ENCODE assay signal across 7 cellular contexts in genomic region chr2:26982102-26982742, GRCh38. TPM values are rescaled to one million over a fixed set of nuclear protein-coding genes. Genes with fewer than 3 reads are reported as not detected.
A peak's percentile ranks its signal among the peaks of the same experiment; 100 is the strongest.
DNase-seq lines count a peak whose midpoint lies in the region; ATAC-seq and TF ChIP-seq lines count a peak whose summit lies in the region.

No MANE protein-coding gene starts in this region.

- POLR2A ChIA-PET in RWPE1 (lab: Yijun Ruan, JAX; ENCODE audit: low non-redundant PET), result no interaction called here

- peaks cover 10% of the 10 kb centered on the region for H3K27me3 Mint-ChIP-seq in nephron progenitor cell (ENCODE audit: low read depth, poor library complexity)

- DNase-seq in GDM1 (lab: John Stamatoyannopoulos, UW) (peak; percentile 32), KBM-7 (peak; percentile 55), RWPE1 (ENCODE audit: low spot score) (peak; percentile 61), nephron progenitor cell (no peak), coronary artery (ENCODE audit: low spot score) (no peak)

- H3K36me3 Mint-ChIP-seq in nephron progenitor cell (ENCODE audit: low read depth), result no peaks in the 10 kb centered on the region

- no peaks in the 10 kb centered on the region for H3K4me1 Mint-ChIP-seq in nephron progenitor cell

- no peak overlapping the region for H3K27ac Mint-ChIP-seq in nephron progenitor cell

- CTCF ChIA-PET in RWPE1 (lab: Yijun Ruan, JAX), result interaction anchor here (0.6 to 1.3 kb wide), 4 partner anchors 11 to 35 kb away, joined by 3 to 4 read pairs (median 3); no protein-coding TSS in a partner anchor

- in situ Hi-C loops in KBM-7 (cut with MboI; ENCODE audit: low pct_unique_long_range_greater_than_20kb, low sequenced_read_pairs), result no loop called here

- TF ChIP-seq CTCF in RWPE1 (conservative IDR thresholded peaks at IDR 0.05; ENCODE audit: low read depth), result peak; percentile 25; the same call in 1 of the 2 replicates
- TF ChIP-seq CTCF in nephron progenitor cell (IDR thresholded peaks at IDR 0.05), result peak; percentile 11
- no peak for TF ChIP-seq CTCF in coronary artery (IDR thresholded peaks at IDR 0.05)

- H3K9me3 Mint-ChIP-seq in nephron progenitor cell, result no peaks in the 10 kb centered on the region

- no peak overlapping the region for H3K27ac ChIP-seq in RWPE1
- H3K27ac ChIP-seq in coronary artery, result no peak overlapping the region

- ATAC-seq in esophagus mucosa (peak; percentile 87), GM19452 (IDR thresholded peaks at IDR 0.05; ENCODE audit: unreplicated experiment) (no peak)

- H3K4me3 ChIP-seq in coronary artery, result no peak overlapping the region

- no peak overlapping the region for H3K4me3 Mint-ChIP-seq in nephron progenitor cell

RNA-seq across cellular contexts. Expression of gene MAPRE3, which starts 11.8 kb away (rescaled TPM):
- total RNA-seq in esophagus mucosa, result 6.9 TPM

RNA-seq across cellular contexts. Expression of gene TMEM214, which starts 50.5 kb away (rescaled TPM):
- 29.7 TPM for total RNA-seq in esophagus mucosa

Comparison
In these comparisons a context has a peak if more than half of its experiments do, and no peak if none do; other contexts are left out.
1. DNase-seq: peak in GDM1 (single experiment), KBM-7 (single experiment) and RWPE1 (single experiment); none in nephron progenitor cell (single experiment) and coronary artery (single experiment).